8 cellular contexts compared by ENCODE assay signal in genomic region chr12:80690090-80690489, GRCh38. TPM values are rescaled to one million over a fixed set of nuclear protein-coding genes. Genes with fewer than 3 reads are reported as not detected.
"Had no signal": no experiment of that assay in that cellular context is flagged by ENCODE, and none has a peak within 500 bp of the region (broad histone marks: within the 10 kb centered on the region; RNA-seq: fewer than 3 reads in every experiment).

No MANE protein-coding gene starts in this region.

- H3K4me2 ChIP-seq: GM23338 had no signal

- ATAC-seq: GM23338 had no signal

- DNase-seq: H9, HCEC 1CT had no signal

- FAIRE-seq: H1, H54, HTR-8/SVneo had no signal

- H2AFZ ChIP-seq: GM23338 had no signal

- H3K4me3 ChIP-seq: GM23338 had no signal

RNA-seq across cellular contexts. Expression of gene MYF6, which starts 17.3 kb away (rescaled TPM):
- total RNA-seq: GM23338, H1, H9, HT-29 had no signal
- polyA plus RNA-seq: GM23338, IgD-negative memory B cell had no signal

RNA-seq across cellular contexts. Expression of gene MYF5, which starts 26.6 kb away (rescaled TPM):
- total RNA-seq: GM23338, H1, H9, HT-29 had no signal
- polyA plus RNA-seq: GM23338, IgD-negative memory B cell had no signal
